In genomic region chr11:46535688-46536087, GRCh38 we compare ENCODE assay signal across 8 cellular contexts.
"Had no signal": no experiment of that assay in that cellular context is flagged by ENCODE, and none has a peak within 500 bp of the region (broad histone marks: within the 10 kb centered on the region; RNA-seq: fewer than 3 reads in every experiment).

No MANE protein-coding gene starts in this region.

- H2AFZ ChIP-seq: GM23248 had no signal

- H3K27ac Mint-ChIP-seq: H9, IgD-negative memory B cell had no signal

- H3K27ac ChIP-seq: GM23248 had no signal

- DNase-seq: GM23248, H9, HCEC 1CT, KBM-7 had no signal

- H3K9me3 Mint-ChIP-seq: H9, IgD-negative memory B cell had no signal

- H3K9ac ChIP-seq: GM23248 had no signal

- FAIRE-seq: H1, H54, HTR-8/SVneo had no signal

- H3K27me3 Mint-ChIP-seq: IgD-negative memory B cell had no signal

- H3K4me3 ChIP-seq: GM23248 had no signal

- H3K4me3 Mint-ChIP-seq: H9, IgD-negative memory B cell had no signal
